26 cellular contexts compared by ENCODE assay signal in genomic region chr2:85623991-85624390, GRCh38. TPM values are rescaled to one million over a fixed set of nuclear protein-coding genes. Genes with fewer than 3 reads are reported as not detected.
"Had no signal": no experiment of that assay in that cellular context is flagged by ENCODE, and none has a peak within 500 bp of the region (broad histone marks: within the 10 kb centered on the region; RNA-seq: fewer than 3 reads in every experiment).

No MANE protein-coding gene starts in this region.

- H3K4me1 ChIP-seq: adrenal gland, ascending aorta, SJCRH30 had no signal

- H3K27ac Mint-ChIP-seq: mesothelial cell of epicardium, natural killer cell, T-cell, type B pancreatic cell had no signal

- DNase-seq: activated CD4-positive, alpha-beta T cell treated with anti-CD3 and anti-CD28 coated beads, Interleukin-2, amount 50 U/mL, for 4 hours; activated CD4-positive, CD25-positive, alpha-beta regulatory T cell treated with anti-CD3 and anti-CD28 coated beads, Interleukin-2, amount 50 U/mL, for 72 hours; activated naive CD4-positive, alpha-beta T cell treated with Interleukin-2 at 50 U/mL for 16 hours; adrenal gland; effector memory CD4-positive, alpha-beta T cell; glutamatergic neuron; islet precursor cell; left colon; natural killer cell; SJCRH30; spleen; stimulated activated CD4-positive, alpha-beta T cell treated with anti-CD3 and anti-CD28 coated beads, Interleukin-4, amount 100 ng/mL, for 1 hour; stimulated activated naive CD4-positive, alpha-beta T cell treated with Interleukin-2 at 50 U/mL for 16 hours; T-cell; WERI-Rb-1 had no signal

- H3K4me3 Mint-ChIP-seq: activated T-helper 17 cell treated with anti-CD3 and anti-CD28 coated beads, Interleukin-2, amount 50 U/mL, for 72 hours; central memory CD8-positive, alpha-beta T cell; mesothelial cell of epicardium; natural killer cell; T-cell; type B pancreatic cell had no signal

- H3K27ac ChIP-seq: adrenal gland, ascending aorta, esophagus muscularis mucosa, SJCRH30, spleen, thoracic aorta, WERI-Rb-1 had no signal

- H3K27me3 Mint-ChIP-seq: activated T-helper 17 cell treated with anti-CD3 and anti-CD28 coated beads, Interleukin-2, amount 50 U/mL, for 72 hours; central memory CD8-positive, alpha-beta T cell; T-cell; type B pancreatic cell had no signal

- ATAC-seq: activated T-helper 17 cell treated with anti-CD3 and anti-CD28 coated beads, Interleukin-2, amount 50 U/mL, for 72 hours; left colon; natural killer cell; T-cell had no signal

- H3K9me3 Mint-ChIP-seq: activated T-helper 17 cell treated with anti-CD3 and anti-CD28 coated beads, Interleukin-2, amount 50 U/mL, for 72 hours; central memory CD8-positive, alpha-beta T cell; mesothelial cell of epicardium; natural killer cell; T-cell; type B pancreatic cell had no signal

- FAIRE-seq: colon, frontal cortex, TTC549 had no signal

- H3K27me3 ChIP-seq: adrenal gland, ascending aorta, esophagus muscularis mucosa, SJCRH30, spleen had no signal

- H3K4me3 ChIP-seq: adrenal gland, ascending aorta, esophagus muscularis mucosa, lung, SJCRH30, spleen, thoracic aorta had no signal

- H3K9me3 ChIP-seq: adrenal gland, ascending aorta, esophagus muscularis mucosa, SJCRH30, spleen, thoracic aorta had no signal

RNA-seq across cellular contexts. Expression of gene VAMP5, which starts 39.8 kb away (rescaled TPM):
- total RNA-seq: SJCRH30 had no signal
